ENCODE assay signal across 18 cellular contexts in the genomic region with DNA sequence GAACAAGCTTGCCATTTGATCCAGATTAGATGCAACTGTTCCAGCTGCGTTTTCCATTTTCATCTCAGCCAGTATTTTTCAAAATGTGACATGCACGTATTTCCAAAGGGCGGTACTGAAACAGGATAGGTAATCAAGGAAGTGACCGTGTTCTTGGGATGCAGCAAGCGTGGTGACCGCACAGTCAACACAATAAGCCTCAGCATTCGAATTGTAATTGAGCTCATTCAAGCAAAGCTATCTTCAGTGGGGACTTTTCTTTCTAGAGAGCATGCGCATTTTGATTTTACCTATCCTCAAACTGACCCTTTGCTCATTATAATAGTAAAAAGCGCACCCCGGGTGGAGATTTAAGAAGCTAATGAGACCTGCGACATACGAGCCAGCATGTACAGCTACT. TPM values are rescaled to one million over a fixed set of nuclear protein-coding genes. Genes with fewer than 3 reads are reported as not detected.
A peak's percentile ranks its signal among the peaks of the same experiment; 100 is the strongest.
DNase-seq lines count a peak whose midpoint lies in the region; ATAC-seq lines count a peak whose summit lies in the region.
"Had no signal": no experiment of that assay in that cellular context is flagged by ENCODE, and none has a peak within 500 bp of the region (broad histone marks: within the 10 kb centered on the region; RNA-seq: fewer than 3 reads in every experiment).

No MANE protein-coding gene starts in this region.

- ATAC-seq in sciatic nerve (no peak), HG02623 (IDR thresholded peaks at IDR 0.05; ENCODE audit: unreplicated experiment) (no peak)
- no peak for ATAC-seq in activated T-cell treated with anti-CD3 and anti-CD28 coated beads, Interleukin-2, amount 50 U/mL, for 4 hours
- ATAC-seq: CD8-positive, alpha-beta T cell had no signal

- H3K4me1 Mint-ChIP-seq in activated T-cell treated with anti-CD3 and anti-CD28 coated beads, Interleukin-2, amount 50 U/mL, for 4 hours (ENCODE audit: low read depth), result no peaks in the 10 kb centered on the region

- DNase-seq in HAP-1 (ENCODE audit: low spot score in 2 of 2) (peak; percentile 13 to 35), NCI-H226 (peak; percentile 0), epidermal melanocyte (ENCODE audit: insufficient read length, low spot score) (peak; percentile 1), sciatic nerve (ENCODE audit: low spot score) (peak; percentile 21), cerebellar nuclear complex (lab: John Stamatoyannopoulos, UW) (no peak), Kasumi-1 (lab: John Stamatoyannopoulos, UW) (no peak)
- no peak for DNase-seq in activated T-cell treated with anti-CD3 and anti-CD28 coated beads, Interleukin-2, amount 50 U/mL, for 4 hours
- DNase-seq: CD8-positive, alpha-beta T cell; COR-L47; DMS153; DND-41; GDM1; IMR-90; KG1 had no signal

- H3K9me3 ChIP-seq in HAP-1, result no peaks in the 10 kb centered on the region

- no peaks in the 10 kb centered on the region for H3K4me1 ChIP-seq in HAP-1

- H3K4me3 ChIP-seq in HAP-1, result no peak overlapping the region

- peaks cover 3% of the 10 kb centered on the region for H3K27me3 Mint-ChIP-seq in activated T-cell treated with anti-CD3 and anti-CD28 coated beads, Interleukin-2, amount 50 U/mL, for 4 hours (ENCODE audit: low read depth)

- intact Hi-C loops in sciatic nerve (cut with DNase I), result no loop called here

- no peaks in the 10 kb centered on the region for H3K27me3 ChIP-seq in HAP-1 (ENCODE audit: low read depth)

- no peaks in the 10 kb centered on the region for H3K36me3 ChIP-seq in HAP-1 (replicated peaks)

- in situ Hi-C loops in HAP-1 (cut with MboI; ENCODE audit: low sequenced_read_pairs), result no loop called here

- H3K9me3 Mint-ChIP-seq in activated T-cell treated with anti-CD3 and anti-CD28 coated beads, Interleukin-2, amount 50 U/mL, for 4 hours, result no peaks in the 10 kb centered on the region
- H3K9me3 Mint-ChIP-seq: CD14-positive monocyte; CD8-positive, alpha-beta T cell had no signal

- no peak overlapping the region for H3K4me3 Mint-ChIP-seq in activated T-cell treated with anti-CD3 and anti-CD28 coated beads, Interleukin-2, amount 50 U/mL, for 4 hours
- H3K4me3 Mint-ChIP-seq: CD14-positive monocyte; CD8-positive, alpha-beta T cell had no signal

- no peaks in the 10 kb centered on the region for H3K36me3 Mint-ChIP-seq in activated T-cell treated with anti-CD3 and anti-CD28 coated beads, Interleukin-2, amount 50 U/mL, for 4 hours (ENCODE audit: insufficient read depth)
- H3K36me3 Mint-ChIP-seq: CD14-positive monocyte; CD8-positive, alpha-beta T cell had no signal

RNA-seq across cellular contexts. Expression of gene ALPP, which starts 3.4 kb away (rescaled TPM):
- not detected for total RNA-seq in sciatic nerve
- total RNA-seq in activated T-cell treated with anti-CD3 and anti-CD28 coated beads, Interleukin-2, amount 50 U/mL, for 4 hours, result not detected
- total RNA-seq: A673; CD8-positive, alpha-beta T cell; IMR-90 had no signal

RNA-seq across cellular contexts. Expression of gene ALPG, which starts 31.5 kb away (rescaled TPM):
- not detected for total RNA-seq in sciatic nerve
- total RNA-seq in activated T-cell treated with anti-CD3 and anti-CD28 coated beads, Interleukin-2, amount 50 U/mL, for 4 hours, result not detected
- total RNA-seq: A673; CD8-positive, alpha-beta T cell; H4; IMR-90 had no signal

Comparison
In these comparisons a context has a peak if more than half of its experiments do, and no peak if none do; other contexts are left out.
1. DNase-seq: peak in HAP-1 (2 of 2), NCI-H226 (single experiment), epidermal melanocyte (single experiment) and sciatic nerve (single experiment); none in cerebellar nuclear complex (0 of 2), activated T-cell treated with anti-CD3 and anti-CD28 coated beads, Interleukin-2, amount 50 U/mL, for 4 hours (single experiment) and Kasumi-1 (0 of 2).